In genomic region chr2:12805032-12805431, GRCh38 we compare ENCODE assay signal across 23 cellular contexts.
"Had no signal": no experiment of that assay in that cellular context is flagged by ENCODE, and none has a peak within 500 bp of the region (broad histone marks: within the 10 kb centered on the region; RNA-seq: fewer than 3 reads in every experiment).

No MANE protein-coding gene starts in this region.

- DNase-seq: hypothalamus; kidney; left colon; left lung; midbrain; mucosa of descending colon; naive thymus-derived CD4-positive, alpha-beta T cell; pancreas; posterior cingulate gyrus; retina; stimulated activated CD4-positive, alpha-beta T cell treated with anti-CD3 and anti-CD28 coated beads, Interleukin-12 subunit alpha, Interleukin-12 subunit beta, amount 100 ng/mL, for 4 hours; stimulated activated CD4-positive, alpha-beta T cell treated with anti-CD3 and anti-CD28 coated beads, Interleukin-15, amount 100 ng/mL, for 24 hours; stimulated activated CD4-positive, alpha-beta T cell treated with anti-CD3 and anti-CD28 coated beads, Interleukin-2, amount 100 ng/mL, for 24 hours; stimulated activated CD4-positive, alpha-beta T cell treated with anti-CD3 and anti-CD28 coated beads, Interleukin-4, amount 100 ng/mL, for 1 hour; stimulated activated naive CD4-positive, alpha-beta T cell; uterus had no signal

- ATAC-seq: left colon; left lung; mucosa of descending colon; naive thymus-derived CD4-positive, alpha-beta T cell; natural killer cell treated with Interleukin-12 subunit alpha and Interleukin-12 subunit beta and Interleukin-15 and Interleukin-18, amount 100 ng/mL, for 72 hours; pancreas; right cardiac atrium; sciatic nerve had no signal

- H3K36me3 ChIP-seq: left lung, pancreas, prostate gland, tibial nerve, uterus had no signal

- H3K4me1 ChIP-seq: left lung, pancreas, prostate gland, uterus had no signal

- H3K27me3 ChIP-seq: left lung, pancreas, tibial nerve, uterus had no signal

- H3K9me3 ChIP-seq: pancreas, prostate gland, uterus had no signal

- H3K27ac ChIP-seq: left lung, pancreas, prostate gland, skin epidermis, tibial nerve, uterus had no signal

- H3K4me3 ChIP-seq: left lung, lung, mucosa of descending colon, pancreas, prostate gland, skin epidermis, tibial nerve, uterus had no signal

- FAIRE-seq: kidney, pancreas had no signal
